ENCODE assay signal across 17 cellular contexts in genomic region chr2:145156199-145156598, GRCh38.
"Had no signal": no experiment of that assay in that cellular context is flagged by ENCODE, and none has a peak within 500 bp of the region (broad histone marks: within the 10 kb centered on the region; RNA-seq: fewer than 3 reads in every experiment).

No MANE protein-coding gene starts in this region.

- H3K27me3 ChIP-seq: body of pancreas, right lobe of liver, suprapubic skin, vagina had no signal

- H3K4me3 ChIP-seq: body of pancreas, right lobe of liver, suprapubic skin, vagina had no signal

- H3K36me3 ChIP-seq: right lobe of liver, suprapubic skin, vagina had no signal

- H3K27ac ChIP-seq: body of pancreas, right lobe of liver, suprapubic skin had no signal

- DNase-seq: activated CD4-positive, alpha-beta T cell treated with anti-CD3 and anti-CD28 coated beads for 1 hour; activated gamma-delta T cell treated with Interleukin-2 at 50 U/mL for 16 hours; activated T-cell treated with anti-CD3 and anti-CD28 coated beads, Interleukin-2, amount 50 U/mL, for 1 hour; anterior cingulate cortex; body of pancreas; head of caudate nucleus; hypothalamus; naive thymus-derived CD4-positive, alpha-beta T cell; occipital lobe; right lobe of liver; small intestine; stimulated activated CD4-positive, alpha-beta T cell treated with anti-CD3 and anti-CD28 coated beads, Interleukin-2, amount 100 ng/mL, for 24 hours; stimulated activated naive CD8-positive, alpha-beta T cell treated with anti-CD3 and anti-CD28 coated beads, Interleukin-15, amount 100 ng/mL, for 72 hours; T-helper 9 cell had no signal

- H3K4me1 ChIP-seq: right lobe of liver had no signal

- ATAC-seq: body of pancreas; naive thymus-derived CD4-positive, alpha-beta T cell; stimulated activated effector memory CD8-positive, alpha-beta T cell treated with anti-CD3 and anti-CD28 coated beads, Interleukin-12 subunit alpha, Interleukin-12 subunit beta, amount 100 ng/mL, for 72 hours; stimulated activated naive CD8-positive, alpha-beta T cell treated with anti-CD3 and anti-CD28 coated beads, Interleukin-15, amount 100 ng/mL, for 72 hours had no signal

- H3K9me3 ChIP-seq: body of pancreas, right lobe of liver, suprapubic skin, vagina had no signal
